In genomic region chr2:12107849-12108420, GRCh38 we compare ENCODE assay signal across 20 cellular contexts.
A peak's percentile ranks its signal among the peaks of the same experiment; 100 is the strongest.
DNase-seq lines count a peak whose midpoint lies in the region; ATAC-seq, FAIRE-seq and TF ChIP-seq lines count a peak whose summit lies in the region.
"Had no signal": no experiment of that assay in that cellular context is flagged by ENCODE, and none has a peak within 500 bp of the region (broad histone marks: within the 10 kb centered on the region; RNA-seq: fewer than 3 reads in every experiment).

No MANE protein-coding gene starts in this region.

- H2BK120ac ChIP-seq in IMR-90 (ENCODE audit: low read depth, low read length) = peak overlapping the region; percentile 85

- H3K9me2 ChIP-seq in PC-3 (replicated peaks; ENCODE audit: low read length) = 0 out of 2 replicates have a peak, but pooled peaks cover 2% of the 10 kb centered on the region

- CTCF ChIA-PET in IMR-90 (lab: Yijun Ruan, JAX) (no interaction called here), PC-3 (lab: Charles Lee) (no interaction called here)

- ATAC-seq in IMR-90 (ENCODE audit: low read depth) (peak; percentile 8; the same call in 1 of the 2 replicates), PC-3 (peak; percentile 52), pancreas (peak; percentile 43 to 83 (median 63)), GM19395 (IDR thresholded peaks at IDR 0.05; ENCODE audit: unreplicated experiment) (no peak)
- ATAC-seq: left colon; naive thymus-derived CD8-positive, alpha-beta T cell; psoas muscle had no signal

- 0 out of 2 replicates have a peak overlapping the region, but pooled peaks have one; percentile 5 for H3K23ac ChIP-seq in IMR-90 (ENCODE audit: low read depth, low read length)

- peak overlapping the region; percentile 21 for H2BK20ac ChIP-seq in IMR-90 (ENCODE audit: low read depth, low read length)

- in situ Hi-C loops in IMR-90 (cut with MboI; ENCODE audit: low sequenced_read_pairs) = no loop called here

- H3K27me3 ChIP-seq in IMR-90 (ENCODE audit: control insufficient read depth, insufficient read depth, low read length) (no peaks in the 10 kb centered on the region), PC-3 (ENCODE audit: low read length) (no peaks in the 10 kb centered on the region), fibroblast of lung (ENCODE audit: control insufficient read depth, insufficient read depth, low read length) (no peaks in the 10 kb centered on the region), pancreas (no peaks in the 10 kb centered on the region)
- H3K27me3 ChIP-seq: SJSA1 had no signal

- 70% methylated on average over 4 of the region's 6 CpGs; no CpG with 5 or more reads in 1 of the 2 experiments for WGBS in IMR-90 (ENCODE audit: extremely low coverage in 2 of 2, insufficient read length in 1 of 2), 2 experiments
- WGBS in pancreas, 2 donors = 31 to 38% methylated on average over 6 of the region's 6 CpGs

- H3K4me1 ChIP-seq in IMR-90 (ENCODE audit: control insufficient read depth, insufficient read depth, low read length) (peaks cover 12% of the 10 kb centered on the region), PC-3 (ENCODE audit: insufficient read depth, low read length) (peaks cover 20% of the 10 kb centered on the region), fibroblast of lung (ENCODE audit: control insufficient read depth, extremely low read depth, insufficient read depth, low read length) (peaks cover 9% of the 10 kb centered on the region), pancreas (no peaks in the 10 kb centered on the region)
- H3K4me1 ChIP-seq: psoas muscle had no signal

- H3K79me1 ChIP-seq in IMR-90 (ENCODE audit: low read depth in 1 of 2, low read length in 2 of 2) = no peaks in the 10 kb centered on the region

- H2AK9ac ChIP-seq in IMR-90 (replicated peaks; ENCODE audit: low read depth, low read length, poor library complexity) = no peak overlapping the region

- H3K27ac ChIP-seq in IMR-90 (ENCODE audit: insufficient read depth, low read length) (peak overlapping the region; percentile 15; the same call in 1 of the 2 replicates), PC-3 (ENCODE audit: low read length) (no peak overlapping the region), fibroblast of lung (ENCODE audit: insufficient read depth, low read length) (no peak overlapping the region), pancreas (no peak overlapping the region)
- H3K27ac ChIP-seq: psoas muscle had no signal

- H3K36me3 ChIP-seq in IMR-90 (ENCODE audit: control insufficient read depth, insufficient read depth, low read length) (no peaks in the 10 kb centered on the region), PC-3 (ENCODE audit: low read depth, low read length) (no peaks in the 10 kb centered on the region), fibroblast of lung (ENCODE audit: control insufficient read depth, insufficient read depth, low read length) (no peaks in the 10 kb centered on the region), pancreas (no peaks in the 10 kb centered on the region)
- H3K36me3 ChIP-seq: SJSA1 had no signal

- H3F3A ChIP-seq in PC-3 (ENCODE audit: low read length, unreplicated experiment) = no peaks in the 10 kb centered on the region

- TF ChIP-seq POLR2A in IMR-90 (IDR thresholded peaks at IDR 0.05; ENCODE audit: low read depth, low read length) = no peak

- no peak overlapping the region for H3K56ac ChIP-seq in IMR-90 (ENCODE audit: extremely low read depth, insufficient read depth, low read length)

- no peak overlapping the region for H2AFZ ChIP-seq in IMR-90 (replicated peaks; ENCODE audit: low read length, poor library complexity)
- H2AFZ ChIP-seq in PC-3 (ENCODE audit: low read length) = no peak overlapping the region
- H2AFZ ChIP-seq in fibroblast of lung (ENCODE audit: low read length) = no peak overlapping the region

- peak; percentile 45 for DNase-seq in IMR-90
- DNase-seq in PC-3 = peak; percentile 18
- peak; percentile 20 to 74 for DNase-seq in fibroblast of lung (ENCODE audit: low read depth in 2 of 2)
- peak in 3 of 6 donors; percentile 7 to 18 (median 12) for DNase-seq in pancreas
- no peak for DNase-seq in NCI-H187 (lab: John Stamatoyannopoulos, UW)
- no peak for DNase-seq in GDM1 (lab: John Stamatoyannopoulos, UW)
- DNase-seq: activated CD4-positive, alpha-beta T cell treated with anti-CD3 and anti-CD28 coated beads, Interleukin-2, amount 50 U/mL, for 4 hours; amniotic stem cell; DMS79 treated with DMSO at 0.1 percent for 48 hours; Kasumi-1; left colon; naive thymus-derived CD8-positive, alpha-beta T cell; NCI-H1105 treated with DMSO at 0.1 percent for 48 hours; NCI-H2107; NCI-H526; psoas muscle; stimulated activated CD4-positive, alpha-beta T cell treated with anti-CD3 and anti-CD28 coated beads, Interleukin-4, amount 100 ng/mL, for 24 hours; trophoblast cell had no signal

- H3K9ac ChIP-seq in IMR-90 (ENCODE audit: low read depth, low read length) = no peak overlapping the region
- no peak overlapping the region for H3K9ac ChIP-seq in PC-3 (ENCODE audit: low read length)
- no peak overlapping the region for H3K9ac ChIP-seq in fibroblast of lung (ENCODE audit: insufficient read depth, low read length)

- peak overlapping the region; percentile 7 for H4K5ac ChIP-seq in IMR-90 (ENCODE audit: low read depth, low read length)

- 0 out of 3 replicates have a peak overlapping the region, but pooled peaks have one; percentile 7 for H2BK15ac ChIP-seq in IMR-90 (ENCODE audit: low read depth, low read length)

- peak overlapping the region; percentile 42; the same call in 1 of the 2 replicates for H2AK5ac ChIP-seq in IMR-90 (ENCODE audit: low read depth, low read length)

- TF ChIP-seq CTCF in IMR-90 (conservative IDR thresholded peaks at IDR 0.05; ENCODE audit: low read depth, low read length) (no peak), PC-3 (conservative IDR thresholded peaks at IDR 0.05; ENCODE audit: low read depth, low read length) (no peak), fibroblast of lung (conservative IDR thresholded peaks at IDR 0.05 in 1 of 2, IDR thresholded peaks at IDR 0.05 in 1 of 2; ENCODE audit: low read depth in 1 of 2, low read length in 2 of 2) (no peak), pancreas (IDR thresholded peaks at IDR 0.05) (no peak)

- peak overlapping the region; percentile 33 for H3K18ac ChIP-seq in IMR-90 (ENCODE audit: low read depth, low read length)

- dilution Hi-C loops in IMR-90 (cut with HindIII; ENCODE audit: low sequenced_read_pairs, unreplicated experiment) = no loop called here

- no peak for TF ChIP-seq RAD21 in IMR-90 (IDR thresholded peaks at IDR 0.05; ENCODE audit: low read length)

- no peak overlapping the region for H2BK5ac ChIP-seq in IMR-90 (ENCODE audit: low read depth, low read length, poor library complexity, severe bottlenecking)

- intact Hi-C loops in IMR-90 (cut with micrococcal nuclease) = loop anchor here (5.0 kb wide), 3 partner anchors 276 to 609 kb away; partner anchors contain the start of gene TRIB2
- intact Hi-C loops in PC-3 (cut with micrococcal nuclease) = no loop called here
- intact Hi-C loops in pancreas (cut with DNase I) = no loop called here

- peak overlapping the region; percentile 53 for H4K91ac ChIP-seq in IMR-90 (ENCODE audit: insufficient read depth, low read depth, low read length)

- peak overlapping the region; percentile 44 for H3K4ac ChIP-seq in IMR-90 (ENCODE audit: low read depth, low read length)

- no peaks in the 10 kb centered on the region for H3K79me2 ChIP-seq in PC-3 (ENCODE audit: low read length)
- no peaks in the 10 kb centered on the region for H3K79me2 ChIP-seq in fibroblast of lung (ENCODE audit: control insufficient read depth, insufficient read depth, low read length)

- H3K14ac ChIP-seq in IMR-90 (replicated peaks; ENCODE audit: low read depth, low read length) = peak overlapping the region; percentile 57; the same call in 1 of the 2 replicates

- no peak for FAIRE-seq in pancreas (lab: Jason Lieb, UNC)

- peak overlapping the region in 1 of 2 experiments; percentile 8; a peak in 1 of 4 replicates for H4K8ac ChIP-seq in IMR-90 (ENCODE audit: low read depth in 2 of 2, low read length in 2 of 2)

- no TSS peak for BruUV-seq in IMR-90 (replicated peaks; lab: Mats Ljungman, UMichigan)
- BruUV-seq in PC-3 (replicated peaks; lab: Mats Ljungman, UMichigan) = no TSS peak

- POLR2A ChIA-PET in IMR-90 (lab: Charles Lee; ENCODE audit: unreplicated experiment) = no interaction called here
- POLR2A ChIA-PET in PC-3 (lab: Charles Lee; ENCODE audit: unreplicated experiment) = no interaction called here

- H3K4me2 ChIP-seq in IMR-90 (ENCODE audit: low read depth, low read length) = peak overlapping the region; percentile 10; the same call in 1 of the 2 replicates
- no peak overlapping the region for H3K4me2 ChIP-seq in PC-3 (ENCODE audit: low read length)
- H3K4me2 ChIP-seq in fibroblast of lung (ENCODE audit: extremely low read depth, insufficient read depth, low read length) = no peak overlapping the region

- no peaks in the 10 kb centered on the region; the same call in 1 of the 2 replicates for H3K9me1 ChIP-seq in IMR-90 (ENCODE audit: insufficient read depth, low read length)

- H3K9me3 ChIP-seq in IMR-90 (ENCODE audit: control insufficient read depth, insufficient read depth, low read length) = no peaks in the 10 kb centered on the region
- no peaks in the 10 kb centered on the region for H3K9me3 ChIP-seq in PC-3 (ENCODE audit: low read length)
- no peaks in the 10 kb centered on the region for H3K9me3 ChIP-seq in fibroblast of lung (ENCODE audit: control insufficient read depth, insufficient read depth, low read depth, low read length)
- H3K9me3 ChIP-seq in pancreas = no peaks in the 10 kb centered on the region
- H3K9me3 ChIP-seq: psoas muscle, SJSA1 had no signal

- no peaks in the 10 kb centered on the region for H4K20me1 ChIP-seq in IMR-90 (ENCODE audit: insufficient read depth, low read length)
- no peaks in the 10 kb centered on the region for H4K20me1 ChIP-seq in PC-3 (ENCODE audit: low read length)
- no peaks in the 10 kb centered on the region for H4K20me1 ChIP-seq in fibroblast of lung (ENCODE audit: control insufficient read depth, extremely low read depth, insufficient read depth, low read length)

- no peak overlapping the region for H3K4me3 ChIP-seq in IMR-90 (ENCODE audit: insufficient read depth, low read depth, low read length)
- no peak overlapping the region for H3K4me3 ChIP-seq in PC-3 (ENCODE audit: low read length)
- H3K4me3 ChIP-seq in fibroblast of lung (replicated peaks in 1 of 4; ENCODE audit: control extremely low read depth in 1 of 4, insufficient read depth in 1 of 4, low read depth in 3 of 4, low read length in 4 of 4) = no peak overlapping the region
- H3K4me3 ChIP-seq in pancreas = no peak overlapping the region
- H3K4me3 ChIP-seq: psoas muscle, SJSA1 had no signal

TF ChIP-seq in IMR-90, 13 proteins besides CTCF, POLR2A, EP300 and RAD21 (continues in another document):
- TF ChIP-seq USF2 (IDR thresholded peaks at IDR 0.05; ENCODE audit: low read depth, low read length) = no peak
- TF ChIP-seq RFX5 (IDR thresholded peaks at IDR 0.05; ENCODE audit: low read depth, low read length) = no peak
- TF ChIP-seq MAZ (IDR thresholded peaks at IDR 0.05; ENCODE audit: borderline replicate concordance, low read depth, low read length) = no peak

Comparison
In these comparisons a context has a peak if more than half of its experiments do, and no peak if none do; other contexts are left out.
1. DNase-seq: peak in IMR-90 (single experiment), PC-3 (single experiment) and fibroblast of lung (2 of 2); none in NCI-H187 (0 of 2) and GDM1 (single experiment).